ENCODE assay signal across 1 cellular context in genomic region chr6:24448828-24449525, GRCh38.
TF ChIP-seq lines count a peak whose summit lies in the region.

No MANE protein-coding gene starts in this region.

TF ChIP-seq in GM23338, 12 proteins besides CTCF, POLR2A, EP300 and RAD21 (continued from another document):
- TF ChIP-seq NANOG (IDR thresholded peaks at IDR 0.05; ENCODE audit: borderline replicate concordance) = no peak
- no peak for TF ChIP-seq EZH2 (IDR thresholded peaks at IDR 0.05; ENCODE audit: low read depth, unreplicated experiment)
- TF ChIP-seq POLR2AphosphoS5 (IDR thresholded peaks at IDR 0.05; ENCODE audit: low read depth) = no peak
- no peak for TF ChIP-seq STAT1 (IDR thresholded peaks at IDR 0.05; ENCODE audit: unreplicated experiment)
- TF ChIP-seq ZNF462 (CRISPR knock-in tag; IDR thresholded peaks at IDR 0.05) = no peak
- TF ChIP-seq ZNF114 (CRISPR knock-in tag; IDR thresholded peaks at IDR 0.05) = no peak
